8 cellular contexts compared by ENCODE assay signal in genomic region chr1:65002508-65003315, GRCh38. TPM values are rescaled to one million over a fixed set of nuclear protein-coding genes. Genes with fewer than 3 reads are reported as not detected.
DNase-seq lines count a peak whose midpoint lies in the region; ATAC-seq and TF ChIP-seq lines count a peak whose summit lies in the region.

No MANE protein-coding gene starts in this region.

- no peak for TF ChIP-seq RAD21 in Ishikawa (IDR thresholded peaks at IDR 0.05; ENCODE audit: low read depth)

- H3K4me1 Mint-ChIP-seq in Calu3 (ENCODE audit: low read depth, unreplicated experiment), result no peaks in the 10 kb centered on the region

- no peaks in the 10 kb centered on the region for H3K27me3 ChIP-seq in layer of hippocampus (ENCODE audit: control insufficient read depth, insufficient read depth, low read length)

- no TSS peak for BruUV-seq in Calu3 (replicated peaks; lab: Mats Ljungman, UMichigan)

- DNase-seq in Calu3 (peak; percentile 84), choroid plexus epithelial cell (ENCODE audit: low read depth) (peak; percentile 89), NCI-H774 (lab: John Stamatoyannopoulos, UW) (no peak)
- DNase-seq in activated CD4-positive, alpha-beta T cell treated with anti-CD3 and anti-CD28 coated beads for 48 hours, result peak; percentile 78
- peak; percentile 31 to 49 for DNase-seq in stimulated activated CD4-positive, alpha-beta T cell treated with anti-CD3 and anti-CD28 coated beads, Interleukin-15, amount 100 ng/mL, for 48 hours (ENCODE audit: low read depth in 2 of 2)

- no peaks in the 10 kb centered on the region for H3K27me3 Mint-ChIP-seq in Calu3 (ENCODE audit: unreplicated experiment)

- CTCF ChIA-PET in Calu3 (lab: Charles Lee), result interaction anchor here (0.5 to 1.3 kb wide), 4 partner anchors 18 to 108 kb away, joined by 3 to 9 read pairs (median 4); no protein-coding TSS in a partner anchor

- H3K9me3 Mint-ChIP-seq in Calu3 (ENCODE audit: low read depth, unreplicated experiment), result peaks cover 2% of the 10 kb centered on the region

- intact Hi-C loops in Calu3 (cut with micrococcal nuclease; ENCODE audit: unreplicated experiment), result no loop called here

- no peak for TF ChIP-seq CTCF in Calu3 (IDR thresholded peaks at IDR 0.05; ENCODE audit: unreplicated experiment)
- TF ChIP-seq CTCF in choroid plexus epithelial cell (conservative IDR thresholded peaks at IDR 0.05; ENCODE audit: low read depth, low read length), result no peak

- peak overlapping the region; percentile 22 for H3K27ac Mint-ChIP-seq in Calu3 (ENCODE audit: unreplicated experiment)

- TF ChIP-seq EP300 in Ishikawa (IDR thresholded peaks at IDR 0.05; ENCODE audit: borderline replicate concordance), result no peak; the same call in 1 of the 2 replicates

- peak overlapping the region; percentile 64 for H3K4me3 ChIP-seq in choroid plexus epithelial cell (ENCODE audit: low read depth, low read length)

- H3K36me3 Mint-ChIP-seq in Calu3 (ENCODE audit: insufficient read depth, unreplicated experiment), result peaks cover 14% of the 10 kb centered on the region

- peak overlapping the region; percentile 84 for H3K27ac ChIP-seq in layer of hippocampus (ENCODE audit: low read depth, low read length)

- ATAC-seq in GM21619 (IDR thresholded peaks at IDR 0.05; ENCODE audit: unreplicated experiment), result peak; percentile 75

- H3K4me3 Mint-ChIP-seq in Calu3 (ENCODE audit: low read depth, unreplicated experiment), result peak overlapping the region; percentile 65

TF ChIP-seq in Ishikawa, 13 proteins besides CTCF, POLR2A, EP300 and RAD21:
- TF ChIP-seq TCF12 (IDR thresholded peaks at IDR 0.05; ENCODE audit: low read depth) (peak; percentile 41; the same call in 1 of the 2 replicates), CEBPB (IDR thresholded peaks at IDR 0.05) (peak; percentile 88), CREB1 (IDR thresholded peaks at IDR 0.05; ENCODE audit: low read depth) (peak; percentile 47; the same call in 1 of the 2 replicates), EGR1 (IDR thresholded peaks at IDR 0.05) (peak; percentile 79), TEAD4 (IDR thresholded peaks at IDR 0.05) (no peak), MAX (IDR thresholded peaks at IDR 0.05) (peak; percentile 73), USF1 (IDR thresholded peaks at IDR 0.05) (no peak), FOXM1 (IDR thresholded peaks at IDR 0.05; ENCODE audit: borderline replicate concordance, low read depth) (no peak), NFIC (IDR thresholded peaks at IDR 0.05) (peak; percentile 74; the same call in 1 of the 2 replicates), TAF1 (IDR thresholded peaks at IDR 0.05; ENCODE audit: low read depth) (no peak), ZBTB7A (IDR thresholded peaks at IDR 0.05; ENCODE audit: low read depth) (no peak; the same call in 1 of the 2 replicates), YY1 (IDR thresholded peaks at IDR 0.05; ENCODE audit: low read depth) (peak; percentile 37; the same call in 1 of the 2 replicates)

RNA-seq across cellular contexts. Expression of gene JAK1, which starts 36.4 kb away (rescaled TPM):
- total RNA-seq in Calu3 (2022), result 107 and 130 TPM in 2 replicates
